ENCODE assay signal across 5 cellular contexts in the genomic region with DNA sequence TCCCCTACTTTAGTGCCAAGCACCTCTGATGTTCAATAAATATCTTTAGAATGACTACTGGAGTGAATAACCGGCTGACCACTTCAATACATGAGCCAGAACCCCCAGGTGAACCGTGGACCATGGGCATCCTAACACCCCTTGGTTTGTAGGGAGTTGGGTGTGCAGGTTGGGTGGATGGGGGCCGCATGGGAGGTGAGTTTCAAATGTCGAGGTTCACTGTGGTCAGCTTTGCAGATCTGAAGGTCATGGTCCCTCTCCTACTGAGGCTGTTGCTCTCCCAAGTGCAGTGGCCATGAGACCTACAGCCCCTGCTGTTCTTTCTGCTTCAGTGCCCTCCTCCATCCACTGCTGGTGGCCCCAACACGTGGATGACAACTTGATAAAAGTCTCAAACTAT.
"Had no signal": no experiment of that assay in that cellular context is flagged by ENCODE, and none has a peak within 500 bp of the region (broad histone marks: within the 10 kb centered on the region; RNA-seq: fewer than 3 reads in every experiment).

No MANE protein-coding gene starts in this region.

- H3K27ac ChIP-seq: HL-60 had no signal

- DNase-seq: IMR-90 had no signal

- H3K4me3 Mint-ChIP-seq: IgD-negative memory B cell had no signal

- H3K36me3 Mint-ChIP-seq: IgD-negative memory B cell had no signal

- H3K27me3 Mint-ChIP-seq: IgD-negative memory B cell had no signal

- H3K4me3 ChIP-seq: K562 had no signal

- H3K4me1 Mint-ChIP-seq: IgD-negative memory B cell had no signal

- H3K27ac Mint-ChIP-seq: IgD-negative memory B cell had no signal

- ATAC-seq: HepG2, K562 had no signal
